8 cellular contexts compared by ENCODE assay signal in genomic region chr14:94174622-94175402, GRCh38. TPM values are rescaled to one million over a fixed set of nuclear protein-coding genes. Genes with fewer than 3 reads are reported as not detected.
DNase-seq lines count a peak whose midpoint lies in the region; ATAC-seq and TF ChIP-seq lines count a peak whose summit lies in the region.

No MANE protein-coding gene starts in this region.

- peaks cover 6% of the 10 kb centered on the region for H3K4me1 ChIP-seq in CD4-positive, alpha-beta memory T cell (ENCODE audit: insufficient read depth, low read length)
- H3K4me1 ChIP-seq in HUES6 (ENCODE audit: control insufficient read depth, insufficient read depth, low read length), result peaks cover 12% of the 10 kb centered on the region; the same call in 1 of the 2 replicates
- peaks cover 3 to 14% of the 10 kb centered on the region in 2 donors for H3K4me1 ChIP-seq in ascending aorta

- peaks cover 0 to 4% (median 0%) of the 10 kb centered on the region in 8 donors for H3K9me3 Mint-ChIP-seq in CD4-positive, alpha-beta memory T cell
- no peaks in the 10 kb centered on the region for H3K9me3 Mint-ChIP-seq in stimulated activated naive CD8-positive, alpha-beta T cell treated with anti-CD3 and anti-CD28 coated beads, Interleukin-15, Interleukin-2, amounts not matched to agents 100 ng/mL and 50 ng/mL, for 24 hours

- H3K36me3 ChIP-seq in CD4-positive, alpha-beta memory T cell (ENCODE audit: insufficient read depth, low read length), result no peaks in the 10 kb centered on the region
- H3K36me3 ChIP-seq in HUES6 (ENCODE audit: control insufficient read depth, insufficient read depth, low read length) (no peaks in the 10 kb centered on the region), ascending aorta (no peaks in the 10 kb centered on the region)

- no peaks in the 10 kb centered on the region for H3K36me3 Mint-ChIP-seq in CD4-positive, alpha-beta memory T cell
- no peaks in the 10 kb centered on the region for H3K36me3 Mint-ChIP-seq in stimulated activated naive CD8-positive, alpha-beta T cell treated with anti-CD3 and anti-CD28 coated beads, Interleukin-15, Interleukin-2, amounts not matched to agents 100 ng/mL and 50 ng/mL, for 24 hours (ENCODE audit: low read depth)

- H3K27ac Mint-ChIP-seq in CD4-positive, alpha-beta memory T cell, result peak overlapping the region; percentile 37 to 87 (median 72)
- H3K27ac Mint-ChIP-seq in stimulated activated naive CD8-positive, alpha-beta T cell treated with anti-CD3 and anti-CD28 coated beads, Interleukin-15, Interleukin-2, amounts not matched to agents 100 ng/mL and 50 ng/mL, for 24 hours, result peak overlapping the region; percentile 61

- peak overlapping the region in 1 of 2 donors; percentile 48 for H3K4me3 ChIP-seq in CD4-positive, alpha-beta memory T cell (ENCODE audit: low read length in 2 of 2)
- peak overlapping the region; percentile 84 for H3K4me3 ChIP-seq in HUES6 (ENCODE audit: low read depth, low read length)
- H3K4me3 ChIP-seq in ascending aorta, result peak overlapping the region; percentile 75 to 84
- peak overlapping the region; percentile 76 for H3K4me3 ChIP-seq in iPS-18c (ENCODE audit: insufficient read depth, low read depth, low read length)

- no peak for TF ChIP-seq CTCF in ascending aorta (IDR thresholded peaks at IDR 0.05)

- H3K27ac ChIP-seq in CD4-positive, alpha-beta memory T cell (ENCODE audit: low read depth, low read length), result peak overlapping the region; percentile 26
- H3K27ac ChIP-seq in HUES6 (ENCODE audit: low read depth, low read length), result no peak overlapping the region
- H3K27ac ChIP-seq in ascending aorta, result no peak overlapping the region

- intact Hi-C loops in CD4-positive, alpha-beta memory T cell (cut with micrococcal nuclease), result loop anchor here (1.0 to 2.0 kb wide), 2 partner anchors 17 to 212 kb away; no protein-coding TSS in a partner anchor
- intact Hi-C loops in ascending aorta (cut with DNase I), result loop anchor here (2.0 to 10.0 kb wide), 6 partner anchors 42 to 1340 kb away; partner anchors contain the start of genes DDX24, IFI27L1, OTUB2 and PRIMA1

- peaks cover 0 to 7% of the 10 kb centered on the region in 2 donors for H3K27me3 Mint-ChIP-seq in CD4-positive, alpha-beta memory T cell
- peaks cover 45% of the 10 kb centered on the region for H3K27me3 Mint-ChIP-seq in stimulated activated naive CD8-positive, alpha-beta T cell treated with anti-CD3 and anti-CD28 coated beads, Interleukin-15, Interleukin-2, amounts not matched to agents 100 ng/mL and 50 ng/mL, for 24 hours

- DNase-seq in CD4-positive, alpha-beta memory T cell, result peak in 1 of 5 donors; percentile 6
- no peak for DNase-seq in ascending aorta (ENCODE audit: low spot score in 2 of 2)
- DNase-seq in retina, result no peak
- no peak for DNase-seq in NCI-H128 (lab: John Stamatoyannopoulos, UW; ENCODE audit: unreplicated experiment)

- peak overlapping the region; percentile 7 for H3K9ac ChIP-seq in HUES6 (ENCODE audit: low read length)

- CTCF ChIA-PET in CD4-positive, alpha-beta memory T cell (lab: Charles Lee; ENCODE audit: partially characterized antibody), result interaction anchor here (1.1 to 3.6 kb wide), 6 partner anchors 32 to 1067 kb away, joined by 3 to 27 read pairs (median 4); no protein-coding TSS in a partner anchor

- POLR2A ChIA-PET in CD4-positive, alpha-beta memory T cell (lab: Charles Lee; ENCODE audit: partially characterized antibody), result interaction anchor here (0.6 to 3.3 kb wide), 11 partner anchors 14 to 212 kb away, joined by 3 to 35 read pairs (median 4); partner anchors contain the start of genes DDX24, IFI27L1, IFI27L2 and OTUB2

- H3K4me3 Mint-ChIP-seq in CD4-positive, alpha-beta memory T cell, result peak overlapping the region; percentile 78 to 89 (median 82)
- peak overlapping the region; percentile 78 for H3K4me3 Mint-ChIP-seq in stimulated activated naive CD8-positive, alpha-beta T cell treated with anti-CD3 and anti-CD28 coated beads, Interleukin-15, Interleukin-2, amounts not matched to agents 100 ng/mL and 50 ng/mL, for 24 hours

- H3K9me3 ChIP-seq in CD4-positive, alpha-beta memory T cell (ENCODE audit: control insufficient read depth in 1 of 2, low read length in 2 of 2), result no peaks in the 10 kb centered on the region
- H3K9me3 ChIP-seq in HUES6 (ENCODE audit: control insufficient read depth, insufficient read depth, low read depth, low read length) (no peaks in the 10 kb centered on the region), ascending aorta (no peaks in the 10 kb centered on the region), iPS-18c (ENCODE audit: control insufficient read depth, insufficient read depth, low read length) (no peaks in the 10 kb centered on the region)

- H3K27me3 ChIP-seq in CD4-positive, alpha-beta memory T cell (ENCODE audit: insufficient read depth, low read length), result peaks cover 3% of the 10 kb centered on the region
- H3K27me3 ChIP-seq in HUES6 (ENCODE audit: control insufficient read depth, insufficient read depth, low read length) (peaks cover 41% of the 10 kb centered on the region), ascending aorta (no peaks in the 10 kb centered on the region)

- H3K4me1 Mint-ChIP-seq in CD4-positive, alpha-beta memory T cell, result peaks cover 16 to 28% (median 21%) of the 10 kb centered on the region in 4 donors
- H3K4me1 Mint-ChIP-seq in stimulated activated naive CD8-positive, alpha-beta T cell treated with anti-CD3 and anti-CD28 coated beads, Interleukin-15, Interleukin-2, amounts not matched to agents 100 ng/mL and 50 ng/mL, for 24 hours (ENCODE audit: low read depth), result peaks cover 32% of the 10 kb centered on the region

- no peak for ATAC-seq in HG02798 (IDR thresholded peaks at IDR 0.05; ENCODE audit: poor library complexity, unreplicated experiment)

RNA-seq across cellular contexts. Expression of gene PPP4R4, which starts 0.7 kb away (rescaled TPM):
- 1 to 10 TPM; 6.3 to 7.3 TPM for total RNA-seq in CD4-positive, alpha-beta memory T cell
- polyA plus RNA-seq in CD4-positive, alpha-beta memory T cell, result 1 to 10 TPM in 1 of 2 donors, under 1 TPM in 1; 0.38 to 1.2 TPM
- not detected for total RNA-seq in ascending aorta

RNA-seq across cellular contexts. Expression of gene IFI27L2, which starts 45.4 kb away (rescaled TPM):
- 10 to 100 TPM; 34.0 to 38.2 TPM for total RNA-seq in CD4-positive, alpha-beta memory T cell
- polyA plus RNA-seq in CD4-positive, alpha-beta memory T cell, result 10 to 100 TPM; 61.4 to 87.9 TPM
- total RNA-seq in ascending aorta, result 36.0 TPM
